ENCODE assay signal across 13 cellular contexts in genomic region chr2:105118960-105119359, GRCh38.
DNase-seq lines count a peak whose midpoint lies in the region; ATAC-seq, FAIRE-seq and TF ChIP-seq lines count a peak whose summit lies in the region.
"Had no signal": no experiment of that assay in that cellular context is flagged by ENCODE, and none has a peak within 500 bp of the region (broad histone marks: within the 10 kb centered on the region; RNA-seq: fewer than 3 reads in every experiment).

No MANE protein-coding gene starts in this region.

- H3K27me3 Mint-ChIP-seq in activated T-cell treated with anti-CD3 and anti-CD28 coated beads, Interleukin-2, amount 50 U/mL, for 4 hours (ENCODE audit: low read depth) = peaks cover 3% of the 10 kb centered on the region
- H3K27me3 Mint-ChIP-seq in activated T-cell treated with anti-CD3 and anti-CD28 coated beads, Interleukin-2, amount 50 U/mL, for 24 hours = peaks cover 3% of the 10 kb centered on the region
- H3K27me3 Mint-ChIP-seq in stimulated activated naive CD8-positive, alpha-beta T cell treated with anti-CD3 and anti-CD28 coated beads, Interleukin-15, amount 100 ng/mL, for 72 hours = no peaks in the 10 kb centered on the region
- peaks cover 0 to 8% of the 10 kb centered on the region in 2 donors for H3K27me3 Mint-ChIP-seq in T-cell

- H3K4me1 Mint-ChIP-seq in activated T-cell treated with anti-CD3 and anti-CD28 coated beads, Interleukin-2, amount 50 U/mL, for 4 hours (ENCODE audit: low read depth) = no peaks in the 10 kb centered on the region
- peaks cover 6% of the 10 kb centered on the region for H3K4me1 Mint-ChIP-seq in activated T-cell treated with anti-CD3 and anti-CD28 coated beads, Interleukin-2, amount 50 U/mL, for 24 hours (ENCODE audit: low read depth)
- no peaks in the 10 kb centered on the region for H3K4me1 Mint-ChIP-seq in stimulated activated naive CD8-positive, alpha-beta T cell treated with anti-CD3 and anti-CD28 coated beads, Interleukin-15, amount 100 ng/mL, for 72 hours
- H3K4me1 Mint-ChIP-seq in T-cell = no peaks in the 10 kb centered on the region

- no peaks in the 10 kb centered on the region for H3K79me2 ChIP-seq in GM12878 (ENCODE audit: control insufficient read depth, insufficient read depth, low read length)

- WGBS in GM12878 (ENCODE audit: insufficient coverage, insufficient replicate concordance, low lambda C conversion rate, missing lambda C conversion rate) = 51% methylated on average over 23 of the region's 23 CpGs

- no peak for TF ChIP-seq EP300 in GM12878 (IDR thresholded peaks at IDR 0.05; ENCODE audit: borderline replicate concordance in 1 of 2, control insufficient read depth in 1 of 2, low read depth in 2 of 2, low read length in 2 of 2)

- no peak overlapping the region for H2AFZ ChIP-seq in GM12878 (ENCODE audit: control insufficient read depth, low read depth, low read length)

- no peak for FAIRE-seq in GM12878 (lab: Jason Lieb, UNC)
- FAIRE-seq: astrocyte had no signal

- no peaks in the 10 kb centered on the region for H3K4me1 ChIP-seq in GM12878 (ENCODE audit: control insufficient read depth, insufficient read depth, low read length)
- H3K4me1 ChIP-seq: SJCRH30 had no signal

- SMC1A ChIA-PET in GM12878 (lab: Charles Lee; ENCODE audit: uncharacterized antibody, unreplicated experiment) = no interaction called here

- no peak overlapping the region for H3K9ac ChIP-seq in GM12878 (ENCODE audit: control insufficient read depth, insufficient read depth, low read length)

- no peaks in the 10 kb centered on the region for H3K9me3 Mint-ChIP-seq in activated T-cell treated with anti-CD3 and anti-CD28 coated beads, Interleukin-2, amount 50 U/mL, for 4 hours
- no peaks in the 10 kb centered on the region for H3K9me3 Mint-ChIP-seq in activated T-cell treated with anti-CD3 and anti-CD28 coated beads, Interleukin-2, amount 50 U/mL, for 24 hours
- H3K9me3 Mint-ChIP-seq in stimulated activated naive CD8-positive, alpha-beta T cell treated with anti-CD3 and anti-CD28 coated beads, Interleukin-15, amount 100 ng/mL, for 72 hours = no peaks in the 10 kb centered on the region
- no peaks in the 10 kb centered on the region for H3K9me3 Mint-ChIP-seq in T-cell

- intact Hi-C loops in GM12878 (cut with micrococcal nuclease; ENCODE audit: unreplicated experiment) = no loop called here

- in situ Hi-C loops in GM12878 (cut with MboI) = no loop called here

- peaks cover 8% of the 10 kb centered on the region for H3K36me3 Mint-ChIP-seq in activated T-cell treated with anti-CD3 and anti-CD28 coated beads, Interleukin-2, amount 50 U/mL, for 4 hours (ENCODE audit: insufficient read depth)
- H3K36me3 Mint-ChIP-seq in activated T-cell treated with anti-CD3 and anti-CD28 coated beads, Interleukin-2, amount 50 U/mL, for 24 hours (ENCODE audit: low read depth) = peaks cover 7% of the 10 kb centered on the region
- peaks cover 17% of the 10 kb centered on the region for H3K36me3 Mint-ChIP-seq in T-cell

- RAD21 ChIA-PET in GM12878 (lab: Charles Lee; ENCODE audit: unreplicated experiment) = no interaction called here

- POLR2A ChIA-PET in GM12878 (lab: Charles Lee) (no interaction called here), T-cell (lab: Charles Lee) (no interaction called here)

- TF ChIP-seq RAD21 in GM12878 (IDR thresholded peaks at IDR 0.05; ENCODE audit: insufficient read depth, low read depth, low read length) = no peak

- H4K20me1 ChIP-seq in GM12878 (ENCODE audit: control insufficient read depth, insufficient read depth) = no peaks in the 10 kb centered on the region

- CTCF ChIA-PET in GM12878 (lab: Yijun Ruan, JAX) = interaction anchor here (2.0 kb wide), 1 partner anchor 120 kb away, joined by 4 read pairs; no protein-coding TSS in a partner anchor
- CTCF ChIA-PET in T-cell (lab: Charles Lee) = no interaction called here

- H3K4me3 ChIP-seq in GM12878 = no peak overlapping the region
- H3K4me3 ChIP-seq: esophagus muscularis mucosa, SJCRH30 had no signal

- H3K4me2 ChIP-seq in GM12878 (ENCODE audit: control insufficient read depth, insufficient read depth) = no peak overlapping the region

- peak in 2 of 3 experiments; percentile 14 to 36; a peak in 2 of 6 replicates for TF ChIP-seq CTCF in GM12878 (IDR thresholded peaks at IDR 0.05 in 2 of 3, conservative IDR thresholded peaks at IDR 0.05 in 1 of 3; ENCODE audit: control insufficient read depth in 2 of 3, extremely low read depth in 1 of 3, insufficient read depth in 1 of 3, low read depth in 3 of 3, low read length in 3 of 3)

- no peak overlapping the region for H3K27ac Mint-ChIP-seq in activated T-cell treated with anti-CD3 and anti-CD28 coated beads, Interleukin-2, amount 50 U/mL, for 24 hours
- no peak overlapping the region for H3K27ac Mint-ChIP-seq in stimulated activated naive CD8-positive, alpha-beta T cell treated with anti-CD3 and anti-CD28 coated beads, Interleukin-15, amount 100 ng/mL, for 72 hours
- no peak overlapping the region for H3K27ac Mint-ChIP-seq in T-cell

- H3K27ac ChIP-seq in GM12878 (ENCODE audit: control insufficient read depth, insufficient read depth) = no peak overlapping the region
- H3K27ac ChIP-seq: esophagus muscularis mucosa, SJCRH30 had no signal

- H3K27me3 ChIP-seq in GM12878 (replicated peaks in 1 of 2; ENCODE audit: control insufficient read depth in 2 of 2, insufficient read depth in 2 of 2, low read length in 1 of 2) = no peaks in the 10 kb centered on the region
- H3K27me3 ChIP-seq: SJCRH30 had no signal

- no peak for DNase-seq in activated T-cell treated with anti-CD3 and anti-CD28 coated beads, Interleukin-2, amount 50 U/mL, for 4 hours
- no peak for DNase-seq in activated T-cell treated with anti-CD3 and anti-CD28 coated beads, Interleukin-2, amount 50 U/mL, for 24 hours
- no peak for DNase-seq in GM12878 (ENCODE audit: low read depth, low spot score)
- DNase-seq in iPS-NIHi7 (ENCODE audit: extremely low spot score) = peak; percentile 81
- DNase-seq in stimulated activated naive CD8-positive, alpha-beta T cell treated with anti-CD3 and anti-CD28 coated beads, Interleukin-15, amount 100 ng/mL, for 72 hours = peak in 1 of 2 donors; percentile 21
- DNase-seq in T-cell = no peak
- DNase-seq in hypothalamus (lab: John Stamatoyannopoulos, UW) = no peak
- DNase-seq: activated CD4-positive, alpha-beta T cell treated with anti-CD3 and anti-CD28 coated beads, Interleukin-2, amount 50 U/mL, for 4 hours; NCI-H526 treated with DMSO at 0.1 percent for 48 hours; SJCRH30 had no signal

- peak; percentile 23 to 32 for ATAC-seq in activated T-cell treated with anti-CD3 and anti-CD28 coated beads, Interleukin-2, amount 50 U/mL, for 4 hours
- ATAC-seq in GM12878 = no peak; the same call in 2 of the 3 replicates
- peak; percentile 63 for ATAC-seq in stimulated activated naive CD8-positive, alpha-beta T cell treated with anti-CD3 and anti-CD28 coated beads, Interleukin-15, amount 100 ng/mL, for 72 hours
- no peak for ATAC-seq in T-cell (replicated peaks in 1 of 4)
- no peak for ATAC-seq in GM18511 (IDR thresholded peaks at IDR 0.05; ENCODE audit: unreplicated experiment)

- no peaks in the 10 kb centered on the region for H3K36me3 ChIP-seq in GM12878 (ENCODE audit: control insufficient read depth in 2 of 2, insufficient read depth in 2 of 2, low read length in 1 of 2)
- H3K36me3 ChIP-seq: esophagus muscularis mucosa, SJCRH30 had no signal

- BruUV-seq in GM12878 (replicated peaks; lab: Mats Ljungman, UMichigan) = no TSS peak

- no peak overlapping the region for H3K4me3 Mint-ChIP-seq in activated T-cell treated with anti-CD3 and anti-CD28 coated beads, Interleukin-2, amount 50 U/mL, for 4 hours
- H3K4me3 Mint-ChIP-seq in activated T-cell treated with anti-CD3 and anti-CD28 coated beads, Interleukin-2, amount 50 U/mL, for 24 hours = no peak overlapping the region
- peak overlapping the region; percentile 3 to 15 for H3K4me3 Mint-ChIP-seq in stimulated activated naive CD8-positive, alpha-beta T cell treated with anti-CD3 and anti-CD28 coated beads, Interleukin-15, amount 100 ng/mL, for 72 hours
- no peak overlapping the region for H3K4me3 Mint-ChIP-seq in T-cell

- TF ChIP-seq POLR2A in GM12878 (IDR thresholded peaks at IDR 0.05; ENCODE audit: low read depth, low read length) = no peak

- H3K9me3 ChIP-seq in GM12878 (replicated peaks; ENCODE audit: control insufficient read depth, insufficient read depth, low read length) = no peaks in the 10 kb centered on the region
- H3K9me3 ChIP-seq: esophagus muscularis mucosa, SJCRH30 had no signal

TF ChIP-seq in GM12878, 131 proteins besides CTCF, POLR2A, EP300 and RAD21 (continues in another document):
- TF ChIP-seq SUPT20H (IDR thresholded peaks at IDR 0.05; ENCODE audit: borderline replicate concordance, control insufficient read depth, low read depth, low read length) = no peak
- TF ChIP-seq POLR2AphosphoS2 (IDR thresholded peaks at IDR 0.05; ENCODE audit: low read depth, low read length) = no peak
- no peak for TF ChIP-seq PRDM15 (CRISPR knock-in tag; IDR thresholded peaks at IDR 0.05)
- no peak for TF ChIP-seq FOXK2 (IDR thresholded peaks at IDR 0.05)

Comparison
In these comparisons a context has a peak if more than half of its experiments do, and no peak if none do; other contexts are left out.
1. ATAC-seq: peak in activated T-cell treated with anti-CD3 and anti-CD28 coated beads, Interleukin-2, amount 50 U/mL, for 4 hours (2 of 2) and stimulated activated naive CD8-positive, alpha-beta T cell treated with anti-CD3 and anti-CD28 coated beads, Interleukin-15, amount 100 ng/mL, for 72 hours (single experiment); none in GM12878 (single experiment), T-cell (0 of 4) and GM18511 (single experiment).
2. H3K4me3 Mint-ChIP-seq: peak in stimulated activated naive CD8-positive, alpha-beta T cell treated with anti-CD3 and anti-CD28 coated beads, Interleukin-15, amount 100 ng/mL, for 72 hours (2 of 2); none in activated T-cell treated with anti-CD3 and anti-CD28 coated beads, Interleukin-2, amount 50 U/mL, for 4 hours (single experiment), activated T-cell treated with anti-CD3 and anti-CD28 coated beads, Interleukin-2, amount 50 U/mL, for 24 hours (single experiment) and T-cell (0 of 3).